In genomic region chr5:133652951-133653601, GRCh38 we compare ENCODE assay signal across 17 cellular contexts. TPM values are rescaled to one million over a fixed set of nuclear protein-coding genes. Genes with fewer than 3 reads are reported as not detected.
DNase-seq lines count a peak whose midpoint lies in the region; ATAC-seq, FAIRE-seq and TF ChIP-seq lines count a peak whose summit lies in the region.
"Had no signal": no experiment of that assay in that cellular context is flagged by ENCODE, and none has a peak within 500 bp of the region (broad histone marks: within the 10 kb centered on the region; RNA-seq: fewer than 3 reads in every experiment).

No MANE protein-coding gene starts in this region.

- H3K79me2 ChIP-seq in DOHH2 (ENCODE audit: control insufficient read depth, low read length) (no peaks in the 10 kb centered on the region), GM12878 (ENCODE audit: control insufficient read depth, insufficient read depth, low read length) (no peaks in the 10 kb centered on the region)

- peaks cover 15% of the 10 kb centered on the region for H3K27me3 ChIP-seq in A673 (replicated peaks; ENCODE audit: insufficient read depth, low read depth, low read length, poor library complexity)
- H3K27me3 ChIP-seq in DOHH2 (ENCODE audit: control insufficient read depth, low read length): no peaks in the 10 kb centered on the region
- peaks cover 0 to 2% of the 10 kb centered on the region in 2 experiments; a peak in 2 of 4 replicates for H3K27me3 ChIP-seq in GM12878 (replicated peaks in 1 of 2; ENCODE audit: control insufficient read depth in 2 of 2, insufficient read depth in 2 of 2, low read length in 1 of 2)
- H3K27me3 ChIP-seq in esophagus muscularis mucosa: peaks cover 0 to 20% (median 0%) of the 10 kb centered on the region in 4 donors
- no peaks in the 10 kb centered on the region for H3K27me3 ChIP-seq in uterus
- no peaks in the 10 kb centered on the region for H3K27me3 ChIP-seq in upper lobe of left lung

- no peak for FAIRE-seq in GM12878 (lab: Jason Lieb, UNC)
- FAIRE-seq: GM18507 had no signal

- H3K9me3 ChIP-seq in A673 (ENCODE audit: low read depth, low read length, poor library complexity, severe bottlenecking): no peaks in the 10 kb centered on the region
- no peaks in the 10 kb centered on the region for H3K9me3 ChIP-seq in DOHH2 (ENCODE audit: control insufficient read depth, insufficient read depth, low read length)
- no peaks in the 10 kb centered on the region; the same call in 2 of the 3 replicates for H3K9me3 ChIP-seq in GM12878 (replicated peaks; ENCODE audit: control insufficient read depth, insufficient read depth, low read length)
- H3K9me3 ChIP-seq in esophagus muscularis mucosa: no peaks in the 10 kb centered on the region
- no peaks in the 10 kb centered on the region for H3K9me3 ChIP-seq in uterus
- no peaks in the 10 kb centered on the region for H3K9me3 ChIP-seq in upper lobe of left lung
- H3K9me3 ChIP-seq: Caco-2 had no signal

- no peak overlapping the region for H3K27ac ChIP-seq in A673 (ENCODE audit: low read depth, low read length, poor library complexity, severe bottlenecking)
- H3K27ac ChIP-seq in DOHH2 (ENCODE audit: low read depth, low read length): peak overlapping the region; percentile 61
- H3K27ac ChIP-seq in GM12878 (ENCODE audit: control insufficient read depth, insufficient read depth): no peak overlapping the region
- H3K27ac ChIP-seq in esophagus muscularis mucosa (replicated peaks in 1 of 4): no peak overlapping the region
- no peak overlapping the region for H3K27ac ChIP-seq in uterus
- no peak overlapping the region for H3K27ac ChIP-seq in upper lobe of left lung
- H3K27ac ChIP-seq: GM23248, HL-60 had no signal

- no peak for TF ChIP-seq POLR2A in GM12878 (IDR thresholded peaks at IDR 0.05; ENCODE audit: low read depth, low read length)
- no peak for TF ChIP-seq POLR2A in esophagus muscularis mucosa (IDR thresholded peaks at IDR 0.05; ENCODE audit: low read depth)
- no peak for TF ChIP-seq POLR2A in uterus (IDR thresholded peaks at IDR 0.05)
- TF ChIP-seq POLR2A in upper lobe of left lung (IDR thresholded peaks at IDR 0.05): no peak

- TF ChIP-seq CTCF in A673 (conservative IDR thresholded peaks at IDR 0.05; ENCODE audit: low read depth, low read length): no peak
- TF ChIP-seq CTCF in DOHH2 (IDR thresholded peaks at IDR 0.05; ENCODE audit: low read depth, low read length, poor library complexity, severe bottlenecking): no peak
- no peak for TF ChIP-seq CTCF in GM12878 (IDR thresholded peaks at IDR 0.05 in 2 of 3, conservative IDR thresholded peaks at IDR 0.05 in 1 of 3; ENCODE audit: control insufficient read depth in 2 of 3, extremely low read depth in 1 of 3, insufficient read depth in 1 of 3, low read depth in 3 of 3, low read length in 3 of 3)
- TF ChIP-seq CTCF in esophagus muscularis mucosa (IDR thresholded peaks at IDR 0.05): no peak
- no peak for TF ChIP-seq CTCF in uterus (IDR thresholded peaks at IDR 0.05)
- TF ChIP-seq CTCF in upper lobe of left lung (IDR thresholded peaks at IDR 0.05): no peak

- no peak overlapping the region for H2AFZ ChIP-seq in GM12878 (ENCODE audit: control insufficient read depth, low read depth, low read length)
- H2AFZ ChIP-seq: GM23248 had no signal

- H3K4me3 ChIP-seq in A673 (ENCODE audit: low read depth, low read length, poor library complexity, severe bottlenecking) (no peak overlapping the region), DOHH2 (ENCODE audit: low read length) (peak overlapping the region; percentile 42), GM12878 (no peak overlapping the region), esophagus muscularis mucosa (no peak overlapping the region), uterus (no peak overlapping the region), upper lobe of left lung (no peak overlapping the region)
- H3K4me3 ChIP-seq: GM23248 had no signal

- H3K36me3 ChIP-seq in A673 (ENCODE audit: insufficient read depth, low read length, poor library complexity, severe bottlenecking) (no peaks in the 10 kb centered on the region), DOHH2 (ENCODE audit: control insufficient read depth, low read length) (no peaks in the 10 kb centered on the region), GM12878 (ENCODE audit: control insufficient read depth in 2 of 2, insufficient read depth in 2 of 2, low read length in 1 of 2) (no peaks in the 10 kb centered on the region), esophagus muscularis mucosa (no peaks in the 10 kb centered on the region), uterus (no peaks in the 10 kb centered on the region), upper lobe of left lung (no peaks in the 10 kb centered on the region)

- H3K4me1 ChIP-seq in A673 (ENCODE audit: insufficient read depth, low read length, poor library complexity, severe bottlenecking): peaks cover 4% of the 10 kb centered on the region
- H3K4me1 ChIP-seq in DOHH2 (ENCODE audit: control insufficient read depth, low read length): peaks cover 58% of the 10 kb centered on the region
- H3K4me1 ChIP-seq in GM12878 (ENCODE audit: control insufficient read depth, insufficient read depth, low read length): no peaks in the 10 kb centered on the region
- no peaks in the 10 kb centered on the region for H3K4me1 ChIP-seq in esophagus muscularis mucosa
- H3K4me1 ChIP-seq in uterus: no peaks in the 10 kb centered on the region
- H3K4me1 ChIP-seq in upper lobe of left lung: no peaks in the 10 kb centered on the region
- H3K4me1 ChIP-seq: Caco-2 had no signal

- DNase-seq in A673 (ENCODE audit: low spot score) (peak; percentile 16), GM12878 (ENCODE audit: low read depth, low spot score) (no peak), esophagus muscularis mucosa (ENCODE audit: extremely low spot score) (peak; percentile 74), uterus (no peak), AG20443 (ENCODE audit: low spot score) (no peak), upper lobe of left lung (no peak)
- DNase-seq: 8988T; ACHN; Caco-2; CD8-positive, alpha-beta T cell; GM23248; H7 had no signal

- no peaks in the 10 kb centered on the region for H4K20me1 ChIP-seq in DOHH2 (ENCODE audit: control insufficient read depth, insufficient read depth, low read depth, low read length)
- H4K20me1 ChIP-seq in GM12878 (ENCODE audit: control insufficient read depth, insufficient read depth): no peaks in the 10 kb centered on the region

- H3F3A ChIP-seq in DOHH2 (ENCODE audit: control insufficient read depth, insufficient read depth): peaks cover 10% of the 10 kb centered on the region; the same call in 1 of the 2 replicates

- ATAC-seq in GM12878 (0 out of 3 replicates have a peak, but pooled peaks have one; percentile 17), HG02610 (IDR thresholded peaks at IDR 0.05; ENCODE audit: unreplicated experiment) (no peak), upper lobe of left lung (ENCODE audit: low FRiP score in 2 of 2) (no peak)
- ATAC-seq: CD8-positive, alpha-beta T cell had no signal

- TF ChIP-seq EP300 in GM12878 (IDR thresholded peaks at IDR 0.05; ENCODE audit: borderline replicate concordance in 1 of 2, control insufficient read depth in 1 of 2, low read depth in 2 of 2, low read length in 2 of 2) (no peak), esophagus muscularis mucosa (IDR thresholded peaks at IDR 0.05) (no peak), upper lobe of left lung (IDR thresholded peaks at IDR 0.05) (no peak)

- in situ Hi-C loops in GM12878 (cut with MboI): no loop called here

- no peak for TF ChIP-seq RAD21 in GM12878 (IDR thresholded peaks at IDR 0.05; ENCODE audit: insufficient read depth, low read depth, low read length)

- CTCF ChIA-PET in A673 (lab: Charles Lee) (no interaction called here), GM12878 (lab: Yijun Ruan, JAX) (interaction anchor here (0.7 kb wide), 1 partner anchor 389 kb away, joined by 3 read pairs; no protein-coding TSS in a partner anchor)

- RAD21 ChIA-PET in GM12878 (lab: Charles Lee; ENCODE audit: unreplicated experiment): no interaction called here

- WGBS in GM12878 (ENCODE audit: insufficient coverage, insufficient replicate concordance, low lambda C conversion rate, missing lambda C conversion rate): 46% methylated on average over 7 of the region's 7 CpGs
- 74% methylated on average over 6 of the region's 7 CpGs for WGBS in esophagus muscularis mucosa
- WGBS in upper lobe of left lung, 2 donors: 64 to 70% methylated on average over 7 of the region's 7 CpGs

- SMC1A ChIA-PET in GM12878 (lab: Charles Lee; ENCODE audit: uncharacterized antibody, unreplicated experiment): interaction anchor here (1.1 kb wide), 1 partner anchor 68 kb away, joined by 3 read pairs; no protein-coding TSS in a partner anchor

- H3K9ac ChIP-seq in GM12878 (ENCODE audit: control insufficient read depth, insufficient read depth, low read length): no peak overlapping the region
- H3K9ac ChIP-seq: GM23248 had no signal

- no peaks in the 10 kb centered on the region for H3K9me2 ChIP-seq in DOHH2 (replicated peaks; ENCODE audit: control insufficient read depth, low read length)

- intact Hi-C loops in A673 (cut with micrococcal nuclease; ENCODE audit: unreplicated experiment): no loop called here
- intact Hi-C loops in GM12878 (cut with micrococcal nuclease; ENCODE audit: unreplicated experiment): no loop called here
- intact Hi-C loops in esophagus muscularis mucosa (cut with DNase I): no loop called here
- intact Hi-C loops in uterus (cut with DNase I; ENCODE audit: low total_unique reads): no loop called here

- POLR2A ChIA-PET in A673 (lab: Charles Lee; ENCODE audit: low non-redundant PET) (interaction anchor here (0.7 kb wide), 1 partner anchor 35 kb away, joined by 3 read pairs; no protein-coding TSS in a partner anchor), GM12878 (lab: Charles Lee) (interaction anchor here (0.6 kb wide), 1 partner anchor 86 kb away, joined by 6 read pairs; no protein-coding TSS in a partner anchor)

- no TSS peak for BruUV-seq in A673 (replicated peaks; lab: Mats Ljungman, UMichigan)
- no TSS peak for BruUV-seq in GM12878 (replicated peaks; lab: Mats Ljungman, UMichigan)

- H3K4me2 ChIP-seq in DOHH2 (ENCODE audit: low read length): peak overlapping the region; percentile 66
- no peak overlapping the region for H3K4me2 ChIP-seq in GM12878 (ENCODE audit: control insufficient read depth, insufficient read depth)

RNA-seq across cellular contexts. Expression of gene FSTL4, which starts 40.7 kb away (rescaled TPM):
- total RNA-seq in A673 (2021) (0.46 and 0.86 TPM in 2 replicates), GM12878 (2014; rRNA removed) (0.16 and 0.28 TPM in 2 replicates), GM12878 (2014; rRNA removed; fragmentation: Illumina TruSeq; extraction: Trizol) (not detected in 2 replicates), GM12878 (2021) (0.05 TPM in 1 of 2 replicates, not detected in the other), esophagus muscularis mucosa (under 1 TPM in 3 of 4 donors, not detected in 1; 0.33 to 0.78 (median 0.34) TPM), uterus (under 1 TPM in 1 of 4 donors, not detected in 3; 0.41 TPM), upper lobe of left lung (1 to 10 TPM in 4 of 6 donors, under 1 TPM in 2; 0.49 to 4.6 (median 1.1) TPM)
- not detected in 2 replicates for total RNA-seq in GM12878 (2013; cell fraction: nucleolus; rRNA removed)
- polyA plus RNA-seq in GM12878 (2011; ENCODE audit: low read depth): not detected
- polyA plus RNA-seq in GM12878 (2011; rRNA removed) (0.53 and 0.79 TPM in 2 replicates), GM12878 (2014; fragmentation: Illumina TruSeq; extraction: Trizol) (0.01 TPM in 1 of 2 replicates, not detected in the other), GM12878 (2014; fragmentation: Nextera tagmentation; extraction: Ambion mirVana) (under 1 TPM in 1 of 2 experiments, not detected in 1; 0.13 TPM), GM12878 (2014; rRNA removed) (0.09 TPM in 1 of 2 replicates, not detected in the other), GM12878 (2016; fragmentation: Nextera tagmentation; extraction: Ambion mirVana) (not detected)
- 0.46 and 0.47 TPM in 2 replicates for polyA plus RNA-seq in GM12878 (2011; cell fraction: cytosol; rRNA removed)
- 1.1 and 2.7 TPM in 2 replicates for polyA plus RNA-seq in GM12878 (2011; cell fraction: nucleus; rRNA removed)
- 0.13 TPM in 1 of 2 replicates, not detected in the other for polyA plus RNA-seq in GM12878 (2012)
- 1.2 and 1.4 TPM in 2 replicates for polyA minus RNA-seq in GM12878 (2011; rRNA and poly(A)+ RNA removed)
- not detected in 2 replicates for polyA minus RNA-seq in GM12878 (2011; cell fraction: cytosol; rRNA and poly(A)+ RNA removed)
- polyA minus RNA-seq in GM12878 (2011; cell fraction: nucleus; rRNA and poly(A)+ RNA removed): 0.24 and 2.1 TPM in 2 replicates
- total RNA-seq: GM23248 had no signal
- polyA plus RNA-seq: CD14-positive monocyte, GM23248 had no signal

Comparison
In these comparisons a context has a peak if more than half of its experiments do, and no peak if none do; other contexts are left out.
1. DNase-seq: peak in A673 (single experiment) and esophagus muscularis mucosa (single experiment); none in GM12878 (single experiment), uterus (0 of 2), AG20443 (single experiment) and upper lobe of left lung (0 of 2).